ENCODE assay signal across 22 cellular contexts in the genomic region with DNA sequence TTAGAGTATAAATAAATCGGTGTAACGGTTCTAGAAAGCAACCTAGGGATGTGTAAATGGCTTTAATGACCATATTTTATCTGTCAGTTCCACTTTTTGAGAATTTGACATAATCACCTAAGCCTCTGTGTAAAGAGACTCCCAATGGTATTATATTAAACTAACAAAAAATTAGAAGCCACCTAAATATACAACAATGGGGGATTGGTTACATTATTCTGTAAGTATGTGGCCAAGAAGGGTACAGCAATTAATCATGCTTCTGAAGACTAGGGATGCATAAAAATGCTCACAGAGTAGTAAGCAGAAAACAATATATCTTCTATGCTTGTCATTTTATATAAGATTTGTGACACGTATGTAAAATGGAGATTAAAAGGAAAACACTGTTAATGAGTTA.
"Had no signal": no experiment of that assay in that cellular context is flagged by ENCODE, and none has a peak within 500 bp of the region (broad histone marks: within the 10 kb centered on the region; RNA-seq: fewer than 3 reads in every experiment).

No MANE protein-coding gene starts in this region.

- H3K27ac ChIP-seq: KMS-11 had no signal

- FAIRE-seq: astrocyte had no signal

- H3K4me3 Mint-ChIP-seq: activated B cell treated with CpG ODN at 0.5 μM for 24 hours; activated CD4-positive, alpha-beta memory T cell treated with anti-CD3 and anti-CD28 coated beads, Interleukin-2, amount 10 ng/mL, durations not matched to agents 7 days and 5 days; activated naive CD4-positive, alpha-beta T cell treated with anti-CD3 and anti-CD28 coated beads, Interleukin-2, amount 50 U/mL, for 24 hours; brain; central memory CD8-positive, alpha-beta T cell; T-helper 17 cell had no signal

- ATAC-seq: T-helper 17 cell had no signal

- H3K4me2 ChIP-seq: KMS-11 had no signal

- H3K27me3 Mint-ChIP-seq: activated B cell treated with CpG ODN at 0.5 μM for 24 hours; activated CD4-positive, alpha-beta memory T cell treated with anti-CD3 and anti-CD28 coated beads, Interleukin-2, amount 10 ng/mL, durations not matched to agents 7 days and 5 days; activated naive CD4-positive, alpha-beta T cell treated with anti-CD3 and anti-CD28 coated beads, Interleukin-2, amount 50 U/mL, for 24 hours; brain; central memory CD8-positive, alpha-beta T cell; T-helper 17 cell had no signal

- DNase-seq: activated B cell treated with CpG ODN at 0.5 μM for 24 hours; activated CD4-positive, alpha-beta memory T cell treated with anti-CD3 and anti-CD28 coated beads, Interleukin-2, amount 10 ng/mL, durations not matched to agents 7 days and 5 days; activated CD4-positive, alpha-beta T cell treated with anti-CD3 and anti-CD28 coated beads for 1 hour; activated CD4-positive, alpha-beta T cell treated with anti-CD3 and anti-CD28 coated beads, Interleukin-2, amount 50 U/mL, for 1 hour; activated naive CD4-positive, alpha-beta T cell; activated T-cell treated with anti-CD3 and anti-CD28 coated beads for 4 hours; amygdala; NCI-H1092; NCI-H1417; NCI-H1694; NCI-H345; NCI-H510A; NCI-H526 treated with DMSO at 0.1 percent for 48 hours; NCI-H82; SIG-M5; T-helper 17 cell; T-helper 9 cell had no signal

- H3K9me3 Mint-ChIP-seq: activated B cell treated with CpG ODN at 0.5 μM for 24 hours; activated CD4-positive, alpha-beta memory T cell treated with anti-CD3 and anti-CD28 coated beads, Interleukin-2, amount 10 ng/mL, durations not matched to agents 7 days and 5 days; activated naive CD4-positive, alpha-beta T cell treated with anti-CD3 and anti-CD28 coated beads, Interleukin-2, amount 50 U/mL, for 24 hours; brain; central memory CD8-positive, alpha-beta T cell had no signal

- H3K27ac Mint-ChIP-seq: activated B cell treated with CpG ODN at 0.5 μM for 24 hours; activated CD4-positive, alpha-beta memory T cell treated with anti-CD3 and anti-CD28 coated beads, Interleukin-2, amount 10 ng/mL, durations not matched to agents 7 days and 5 days; activated naive CD4-positive, alpha-beta T cell treated with anti-CD3 and anti-CD28 coated beads, Interleukin-2, amount 50 U/mL, for 24 hours had no signal
